ENCODE assay signal across 33 cellular contexts in the genomic region with DNA sequence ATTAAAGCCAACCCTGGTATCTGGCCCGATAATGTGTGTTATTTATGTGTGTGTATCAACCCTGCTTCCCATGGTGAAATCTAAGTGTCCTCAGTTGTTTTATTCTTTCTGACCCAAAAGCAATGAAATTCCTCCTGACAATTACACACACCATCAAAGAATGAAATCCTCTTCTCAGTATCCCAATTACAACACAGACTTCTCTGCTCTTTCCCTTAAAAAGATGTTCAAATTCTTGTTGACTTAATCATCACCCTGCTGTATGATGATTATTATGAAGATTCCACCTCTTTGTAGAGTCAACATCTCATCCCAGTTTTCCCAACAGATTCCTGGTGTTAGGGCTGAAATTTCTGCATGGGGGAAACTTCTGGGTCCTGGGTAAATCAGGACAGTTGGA. TPM values are rescaled to one million over a fixed set of nuclear protein-coding genes. Genes with fewer than 3 reads are reported as not detected.
DNase-seq lines count a peak whose midpoint lies in the region; ATAC-seq and TF ChIP-seq lines count a peak whose summit lies in the region.
"Had no signal": no experiment of that assay in that cellular context is flagged by ENCODE, and none has a peak within 500 bp of the region (broad histone marks: within the 10 kb centered on the region; RNA-seq: fewer than 3 reads in every experiment).

No MANE protein-coding gene starts in this region.

- DNase-seq in GM04503 (ENCODE audit: low read depth) = peak; percentile 61
- peak; percentile 33 for DNase-seq in RPMI7951 (ENCODE audit: low read depth)
- peak; percentile 35 for DNase-seq in fibroblast of mammary gland (ENCODE audit: low read depth)
- no peak for DNase-seq in cortex of kidney (lab: John Stamatoyannopoulos, UW)
- no peak for DNase-seq in NK-92 (lab: John Stamatoyannopoulos, UW; ENCODE audit: unreplicated experiment)
- DNase-seq in stomach = no peak
- DNase-seq: activated CD4-positive, alpha-beta T cell treated with anti-CD3 and anti-CD28 coated beads for 36 hours; activated naive CD4-positive, alpha-beta T cell treated with anti-CD3 and anti-CD28 coated beads, Interleukin-2, amount 10 ng/mL, durations not matched to agents 7 days and 5 days; amniotic stem cell; Caco-2; DMS79 treated with DMSO at 0.1 percent for 48 hours; effector CD8-positive, alpha-beta T cell; heart right ventricle; kidney; left ventricle myocardium superior; NCI-H1436 treated with DMSO at 0.1 percent for 48 hours; NCI-H446; NCI-H774; posterior cingulate gyrus; RPMI8226; SJCRH30; spleen; stimulated activated naive CD8-positive, alpha-beta T cell treated with anti-CD3 and anti-CD28 coated beads, Interleukin-15, amount 100 ng/mL, for 72 hours; SW 1271 had no signal

- no peak for TF ChIP-seq CTCF in fibroblast of mammary gland (conservative IDR thresholded peaks at IDR 0.05; ENCODE audit: control insufficient read depth, insufficient read depth, low read depth, low read length)
- no peak for TF ChIP-seq CTCF in stomach (IDR thresholded peaks at IDR 0.05)

- H3K9me3 ChIP-seq in stomach = no peaks in the 10 kb centered on the region
- H3K9me3 ChIP-seq: Caco-2, HAP-1, heart right ventricle, neutrophil, right atrium auricular region, SJCRH30, spleen, vagina had no signal

- H3K27me3 ChIP-seq in stomach = peaks cover 0 to 8% (median 0%) of the 10 kb centered on the region in 3 donors
- H3K27me3 ChIP-seq: neutrophil, right atrium auricular region, spleen, vagina had no signal

- H3K4me1 ChIP-seq in stomach = no peaks in the 10 kb centered on the region
- H3K4me1 ChIP-seq: Caco-2, foreskin keratinocyte, HAP-1, heart right ventricle, right atrium auricular region, SJCRH30, spleen, vagina had no signal

- TF ChIP-seq POLR2A in stomach (IDR thresholded peaks at IDR 0.05) = no peak

- no peak for TF ChIP-seq EP300 in stomach (IDR thresholded peaks at IDR 0.05)

- 45 to 74% (median 58%) methylated on average over 1 of the region's 1 CpG for WGBS in stomach, 5 donors

- no peaks in the 10 kb centered on the region for H3K36me3 ChIP-seq in stomach
- H3K36me3 ChIP-seq: HAP-1, heart right ventricle, neutrophil, right atrium auricular region, SJCRH30, spleen, vagina had no signal

- no peak for ATAC-seq in HG02840 (IDR thresholded peaks at IDR 0.05; ENCODE audit: low FRiP score, unreplicated experiment)
- ATAC-seq: activated CD4-positive, alpha-beta T cell treated with anti-CD3 and anti-CD28 coated beads for 36 hours; activated T-helper 17 cell treated with anti-CD3 and anti-CD28 coated beads, Interleukin-2, amount 50 U/mL, for 72 hours; foreskin keratinocyte; left ventricle myocardium superior; stimulated activated naive CD8-positive, alpha-beta T cell treated with anti-CD3 and anti-CD28 coated beads, Interleukin-15, amount 100 ng/mL, for 72 hours had no signal

- intact Hi-C loops in stomach (cut with DNase I; ENCODE audit: low total_unique reads) = no loop called here

- H3K4me3 ChIP-seq in fibroblast of mammary gland (ENCODE audit: control insufficient read depth, low read depth, low read length) = no peak overlapping the region
- H3K4me3 ChIP-seq in stomach = no peak overlapping the region
- H3K4me3 ChIP-seq: HAP-1, heart right ventricle, right atrium auricular region, SJCRH30, spleen, vagina had no signal

- H3K27ac ChIP-seq in stomach = no peak overlapping the region
- H3K27ac ChIP-seq: foreskin keratinocyte, heart right ventricle, neutrophil, right atrium auricular region, SJCRH30, spleen, vagina, VCaP had no signal

RNA-seq across cellular contexts. Expression of a gene that starts 8.9 kb away (rescaled TPM):
- 1.5 and 1.6 TPM in 2 replicates for total RNA-seq in RPMI7951 (2014; rRNA removed; shearing (Covaris generic))
- total RNA-seq in stomach = 10 to 100 TPM in 2 of 5 donors, 1 to 10 TPM in 2, not detected in 1; 3.9 to 12.3 (median 10.5) TPM
- polyA plus RNA-seq in stomach = under 1 TPM; 0.23 to 0.37 (median 0.31) TPM
- total RNA-seq: activated CD4-positive, alpha-beta T cell treated with anti-CD3 and anti-CD28 coated beads for 36 hours; activated T-helper 17 cell treated with anti-CD3 and anti-CD28 coated beads, Interleukin-2, amount 50 U/mL, for 72 hours; Caco-2; foreskin keratinocyte had no signal
- polyA plus RNA-seq: CD14-positive monocyte, foreskin keratinocyte had no signal

Comparison
In these comparisons a context has a peak if more than half of its experiments do, and no peak if none do; other contexts are left out.
1. DNase-seq: peak in GM04503 (single experiment), RPMI7951 (single experiment) and fibroblast of mammary gland (single experiment); none in cortex of kidney (single experiment), NK-92 (single experiment) and stomach (single experiment).